Comparison of ENCODE assay signal across 8 cellular contexts in genomic region chr9:4661165-4662095, GRCh38. TPM values are rescaled to one million over a fixed set of nuclear protein-coding genes. Genes with fewer than 3 reads are reported as not detected.
DNase-seq lines count a peak whose midpoint lies in the region; FAIRE-seq and TF ChIP-seq lines count a peak whose summit lies in the region.

No MANE protein-coding gene starts in this region.

- in situ Hi-C loops in KBM-7 (cut with MboI; ENCODE audit: low pct_unique_long_range_greater_than_20kb, low sequenced_read_pairs), result no loop called here

- H3K4me3 Mint-ChIP-seq in MCF 10A (ENCODE audit: unreplicated experiment) (peak overlapping the region; percentile 72), mesothelial cell of epicardium (peak overlapping the region; percentile 80)

- H3K27ac Mint-ChIP-seq in MCF 10A (ENCODE audit: low read depth, unreplicated experiment) (peak overlapping the region; percentile 65), mesothelial cell of epicardium (peak overlapping the region; percentile 83)

- CTCF ChIA-PET in MCF 10A (lab: Yijun Ruan, JAX), result interaction anchor here (0.6 to 2.8 kb wide), 11 partner anchors 10 to 1400 kb away, joined by 3 to 11 read pairs (median 4); no protein-coding TSS in a partner anchor

- H3K4me1 Mint-ChIP-seq in MCF 10A (ENCODE audit: insufficient read depth, unreplicated experiment) (peaks cover 39% of the 10 kb centered on the region), mesothelial cell of epicardium (peaks cover 46% of the 10 kb centered on the region)

- DNase-seq in GM12865 (ENCODE audit: low read depth) (no peak), KBM-7 (peak; percentile 47), MCF 10A (ENCODE audit: unreplicated experiment) (no peak), mesothelial cell of epicardium (ENCODE audit: low spot score in 2 of 2, unreplicated experiment in 2 of 2) (no peak), HuH-7 (ENCODE audit: low spot score) (no peak), H4 (ENCODE audit: low spot score) (no peak), D721Med (ENCODE audit: insufficient read length, low spot score) (no peak), NCI-H774 (lab: John Stamatoyannopoulos, UW) (no peak)

- peak overlapping the region; percentile 91 for H3K4me3 ChIP-seq in GM12865 (ENCODE audit: low read depth, low read length)

- no peak for FAIRE-seq in D721Med (lab: Jason Lieb, UNC)

- H3K9me3 Mint-ChIP-seq in MCF 10A (ENCODE audit: unreplicated experiment), result no peaks in the 10 kb centered on the region
- peaks cover 3% of the 10 kb centered on the region for H3K9me3 Mint-ChIP-seq in mesothelial cell of epicardium

- intact Hi-C loops in MCF 10A (cut with micrococcal nuclease), result loop anchor here (1.0 to 10.0 kb wide), 4 partner anchors 17 to 327 kb away; partner anchors contain the start of gene CDC37L1

- TF ChIP-seq CTCF in GM12865 (IDR thresholded peaks at IDR 0.05; ENCODE audit: insufficient read depth, low read depth, low read length, missing control alignments) (no peak), MCF 10A (IDR thresholded peaks at IDR 0.05; ENCODE audit: unreplicated experiment) (no peak), mesothelial cell of epicardium (IDR thresholded peaks at IDR 0.05; ENCODE audit: unreplicated experiment) (no peak), D721Med (IDR thresholded peaks at IDR 0.05; ENCODE audit: insufficient read depth, missing control alignments) (no peak)

- BruUV-seq in MCF 10A (replicated peaks; lab: Mats Ljungman, UMichigan), result no TSS peak

- POLR2A ChIA-PET in MCF 10A (lab: Yijun Ruan, JAX), result interaction anchor here (0.5 to 5.9 kb wide), 15 partner anchors 9 to 1134 kb away, joined by 3 to 42 read pairs (median 4); partner anchors contain the start of genes AK3 and CDC37L1

- no peaks in the 10 kb centered on the region for H3K27me3 Mint-ChIP-seq in MCF 10A (ENCODE audit: insufficient read depth, unreplicated experiment)
- H3K27me3 Mint-ChIP-seq in mesothelial cell of epicardium (ENCODE audit: low read depth), result no peaks in the 10 kb centered on the region

- H3K36me3 Mint-ChIP-seq in MCF 10A (ENCODE audit: insufficient read depth, unreplicated experiment) (no peaks in the 10 kb centered on the region), mesothelial cell of epicardium (peaks cover 5% of the 10 kb centered on the region)

RNA-seq across cellular contexts. Expression of gene PLPP6, which starts 0.7 kb away (rescaled TPM):
- total RNA-seq in MCF 10A (2022), result 6.3 and 8.3 TPM in 2 replicates
- 11.3 to 12.7 TPM (median 11.8 TPM) in 3 replicates for total RNA-seq in mesothelial cell of epicardium
- total RNA-seq in H4 (2014; rRNA removed; shearing (Covaris generic)), result 5.9 and 6.7 TPM in 2 replicates

RNA-seq across cellular contexts. Expression of gene SPATA6L, which starts 4.8 kb away (rescaled TPM):
- total RNA-seq in MCF 10A (2022) (3.7 and 5.5 TPM in 2 replicates), mesothelial cell of epicardium (5.5 to 6.7 TPM (median 6.1 TPM) in 3 replicates)
- not detected in 2 replicates for total RNA-seq in H4 (2014; rRNA removed; shearing (Covaris generic))

RNA-seq across cellular contexts. Expression of gene CDC37L1, which starts 17.9 kb away (rescaled TPM):
- total RNA-seq in MCF 10A (2022) (13.8 and 20.4 TPM in 2 replicates), mesothelial cell of epicardium (12.6 to 13.2 TPM (median 12.7 TPM) in 3 replicates)
- total RNA-seq in H4 (2014; rRNA removed; shearing (Covaris generic)), result 9.4 and 13.5 TPM in 2 replicates
